In genomic region chrX:2707334-2707760, GRCh38 we compare ENCODE assay signal across 8 cellular contexts. TPM values are rescaled to one million over a fixed set of nuclear protein-coding genes. Genes with fewer than 3 reads are reported as not detected.
DNase-seq lines count a peak whose midpoint lies in the region; ATAC-seq and TF ChIP-seq lines count a peak whose summit lies in the region.

No MANE protein-coding gene starts in this region.

- H3K4me1 ChIP-seq in BLaER1 (peaks cover 97% of the 10 kb centered on the region), prostate gland (replicated peaks) (peaks cover 27% of the 10 kb centered on the region)

- H4K20me1 ChIP-seq in BLaER1: peaks cover 41% of the 10 kb centered on the region

- H3K27ac ChIP-seq in BLaER1 (peak overlapping the region; percentile 93), HL-60 (replicated peaks) (peak overlapping the region; percentile 80), prostate gland (no peak overlapping the region)

- H3K36me3 ChIP-seq in BLaER1 (peaks cover 35% of the 10 kb centered on the region), prostate gland (no peaks in the 10 kb centered on the region)

- 8% methylated on average over 12 of the region's 12 CpGs for WGBS in prostate gland

- TF ChIP-seq CTCF in HL-60 (IDR thresholded peaks at IDR 0.05; ENCODE audit: insufficient read depth, low read length) (no peak), prostate gland (IDR thresholded peaks at IDR 0.05) (no peak)

- DNase-seq in HL-60 (ENCODE audit: low read depth in 1 of 2, low spot score in 1 of 2) (peak; percentile 52 to 86), fibroblast of the conjunctiva (ENCODE audit: low read depth) (peak; percentile 75), prostate gland (ENCODE audit: low spot score) (peak; percentile 78), anterior cingulate cortex (lab: John Stamatoyannopoulos, UW) (no peak), UCSD-AML1 (lab: John Stamatoyannopoulos, UW; ENCODE audit: unreplicated experiment) (no peak)
- peak; percentile 56 for DNase-seq in activated CD8-positive, alpha-beta memory T cell treated with anti-CD3 and anti-CD28 coated beads, Interleukin-2, amount 50 U/mL, for 4 hours

- intact Hi-C loops in prostate gland (cut with DNase I): no loop called here

- H3K9me3 ChIP-seq in BLaER1: no peaks in the 10 kb centered on the region
- H3K9me3 ChIP-seq in prostate gland: no peaks in the 10 kb centered on the region

- peak; percentile 89 for ATAC-seq in GM21360 (IDR thresholded peaks at IDR 0.05; ENCODE audit: unreplicated experiment)

- peak overlapping the region; percentile 99 for H3K4me2 ChIP-seq in BLaER1

- no peak for TF ChIP-seq POLR2A in prostate gland (IDR thresholded peaks at IDR 0.05)

- H3K27me3 ChIP-seq in BLaER1: no peaks in the 10 kb centered on the region
- H3K27me3 ChIP-seq in HL-60 (ENCODE audit: insufficient read depth, poor library complexity, severe bottlenecking): no peaks in the 10 kb centered on the region
- no peaks in the 10 kb centered on the region for H3K27me3 ChIP-seq in prostate gland (replicated peaks; ENCODE audit: insufficient read depth)

- peak overlapping the region; percentile 44 for H3K4me3 ChIP-seq in BLaER1
- H3K4me3 ChIP-seq in HL-60 (replicated peaks; ENCODE audit: insufficient read depth, low read length): no peak overlapping the region
- no peak overlapping the region for H3K4me3 ChIP-seq in prostate gland

- H3K9ac ChIP-seq in BLaER1: peak overlapping the region; percentile 65

RNA-seq across cellular contexts. Expression of gene CD99, which starts 16.3 kb away (rescaled TPM):
- total RNA-seq in prostate gland: 1,000 to 10,000 TPM in 1 of 2 donors, 100 to 1,000 TPM in 1; 384 to 1,041 TPM

RNA-seq across cellular contexts. Expression of gene XG, which starts 44.5 kb away (rescaled TPM):
- total RNA-seq in prostate gland: 1 to 10 TPM; 2.5 to 6.9 TPM

Comparison
In these comparisons a context has a peak if more than half of its experiments do, and no peak if none do; other contexts are left out.
1. H3K27ac ChIP-seq: peak in BLaER1 (single experiment) and HL-60 (single experiment); none in prostate gland (0 of 2).
2. DNase-seq: peak in HL-60 (2 of 2), activated CD8-positive, alpha-beta memory T cell treated with anti-CD3 and anti-CD28 coated beads, Interleukin-2, amount 50 U/mL, for 4 hours (single experiment), fibroblast of the conjunctiva (single experiment) and prostate gland (single experiment); none in anterior cingulate cortex (0 of 58) and UCSD-AML1 (single experiment).